8 cellular contexts compared by ENCODE assay signal in genomic region chr9:128203024-128203841, GRCh38. TPM values are rescaled to one million over a fixed set of nuclear protein-coding genes. Genes with fewer than 3 reads are reported as not detected.
A peak's percentile ranks its signal among the peaks of the same experiment; 100 is the strongest.
DNase-seq lines count a peak whose midpoint lies in the region; ATAC-seq and TF ChIP-seq lines count a peak whose summit lies in the region.

TSS of gene DNM1 (plus strand) at chr9:128203379. CDS start at chr9:128203471, 92 bp downstream.

- H3K4me1 ChIP-seq in PC-3 (ENCODE audit: insufficient read depth, low read length) = peaks cover 5% of the 10 kb centered on the region; the same call in 1 of the 2 replicates
- no peaks in the 10 kb centered on the region for H3K4me1 ChIP-seq in fibroblast of lung (ENCODE audit: control insufficient read depth, extremely low read depth, insufficient read depth, low read length)

- CTCF ChIA-PET in PC-3 (lab: Charles Lee) = no interaction called here

- BruUV-seq in PC-3 (replicated peaks; lab: Mats Ljungman, UMichigan) = no TSS peak

- H3K4me2 ChIP-seq in PC-3 (ENCODE audit: low read length) = peak within 1 kb of the TSS; percentile 96
- peak within 1 kb of the TSS; percentile 87 for H3K4me2 ChIP-seq in fibroblast of lung (ENCODE audit: extremely low read depth, insufficient read depth, low read length)

- no peaks in the 10 kb centered on the region for H3K9me2 ChIP-seq in PC-3 (replicated peaks; ENCODE audit: low read length)

- H3K9me3 ChIP-seq in PC-3 (ENCODE audit: low read length) = no peaks in the 10 kb centered on the region
- no peaks in the 10 kb centered on the region for H3K9me3 ChIP-seq in fibroblast of lung (ENCODE audit: control insufficient read depth, insufficient read depth, low read depth, low read length)

- H2AFZ ChIP-seq in PC-3 (ENCODE audit: low read length) = peak within 1 kb of the TSS; percentile 84
- peak within 1 kb of the TSS; percentile 80 for H2AFZ ChIP-seq in fibroblast of lung (ENCODE audit: low read length)

- peak within 1 kb of the TSS; percentile 64 to 93 (median 86) for H3K4me3 Mint-ChIP-seq in naive B cell
- peak within 1 kb of the TSS; percentile 71 for H3K4me3 Mint-ChIP-seq in stimulated activated memory B cell treated with anti-CD40 and anti-IgM and Interleukin-4, amounts not matched to agents 10 μg/mL and 1 μg/mL and 100 μg/mL, for 72 hours

- H4K20me1 ChIP-seq in PC-3 (ENCODE audit: low read length) = no peaks in the 10 kb centered on the region
- no peaks in the 10 kb centered on the region for H4K20me1 ChIP-seq in fibroblast of lung (ENCODE audit: control insufficient read depth, extremely low read depth, insufficient read depth, low read length)

- no peaks in the 10 kb centered on the region for H3K36me3 ChIP-seq in PC-3 (ENCODE audit: low read depth, low read length)
- no peaks in the 10 kb centered on the region for H3K36me3 ChIP-seq in fibroblast of lung (ENCODE audit: control insufficient read depth, insufficient read depth, low read length)

- H3F3A ChIP-seq in PC-3 (ENCODE audit: low read length, unreplicated experiment) = no peaks in the 10 kb centered on the region

- intact Hi-C loops in PC-3 (cut with micrococcal nuclease) = loop anchor here (5.0 to 10.0 kb wide), 2 partner anchors 52 to 74 kb away; partner anchors contain the start of genes GOLGA2 and SWI5

- H3K9me3 Mint-ChIP-seq in naive B cell = no peaks in the 10 kb centered on the region
- no peaks in the 10 kb centered on the region for H3K9me3 Mint-ChIP-seq in stimulated activated memory B cell treated with anti-CD40 and anti-IgM and Interleukin-4, amounts not matched to agents 10 μg/mL and 1 μg/mL and 100 μg/mL, for 72 hours

- DNase-seq in AG10803 (ENCODE audit: low read depth) = peak; percentile 53
- DNase-seq in PC-3 = peak; percentile 72
- peak; percentile 68 for DNase-seq in activated T-helper 1 cell treated with Interleukin-2 at 50 U/mL for 16 hours (ENCODE audit: low read depth)
- DNase-seq in fibroblast of lung (ENCODE audit: low read depth in 2 of 2) = peak; percentile 45 to 55
- DNase-seq in naive B cell = peak; percentile 76

- H3K27ac ChIP-seq in PC-3 (ENCODE audit: low read length) (no peak within 1 kb of the TSS), fibroblast of lung (ENCODE audit: insufficient read depth, low read length) (no peak within 1 kb of the TSS)

- H3K4me3 ChIP-seq in AG10803 (ENCODE audit: low read length) (peak within 1 kb of the TSS; percentile 80), PC-3 (ENCODE audit: low read length) (peak within 1 kb of the TSS; percentile 81), fibroblast of lung (replicated peaks in 1 of 4; ENCODE audit: control extremely low read depth in 1 of 4, insufficient read depth in 1 of 4, low read depth in 3 of 4, low read length in 4 of 4) (peak within 1 kb of the TSS; percentile 64 to 73 (median 68))

- H3K36me3 Mint-ChIP-seq in naive B cell = no peaks in the 10 kb centered on the region
- no peaks in the 10 kb centered on the region for H3K36me3 Mint-ChIP-seq in stimulated activated memory B cell treated with anti-CD40 and anti-IgM and Interleukin-4, amounts not matched to agents 10 μg/mL and 1 μg/mL and 100 μg/mL, for 72 hours

- H3K9ac ChIP-seq in PC-3 (ENCODE audit: low read length) = peak within 1 kb of the TSS; percentile 64
- H3K9ac ChIP-seq in fibroblast of lung (ENCODE audit: insufficient read depth, low read length) = peak within 1 kb of the TSS; percentile 53

- peaks cover 5 to 31% (median 24%) of the 10 kb centered on the region in 3 donors for H3K27me3 Mint-ChIP-seq in naive B cell
- peaks cover 42% of the 10 kb centered on the region for H3K27me3 Mint-ChIP-seq in stimulated activated memory B cell treated with anti-CD40 and anti-IgM and Interleukin-4, amounts not matched to agents 10 μg/mL and 1 μg/mL and 100 μg/mL, for 72 hours

- H3K27me3 ChIP-seq in PC-3 (ENCODE audit: low read length) (no peaks in the 10 kb centered on the region), fibroblast of lung (ENCODE audit: control insufficient read depth, insufficient read depth, low read length) (no peaks in the 10 kb centered on the region)

- H3K27ac Mint-ChIP-seq in naive B cell = peak within 1 kb of the TSS in 4 of 6 donors; percentile 69 to 90 (median 77)
- H3K27ac Mint-ChIP-seq in stimulated activated memory B cell treated with anti-CD40 and anti-IgM and Interleukin-4, amounts not matched to agents 10 μg/mL and 1 μg/mL and 100 μg/mL, for 72 hours = no peak within 1 kb of the TSS

- peaks cover 12% of the 10 kb centered on the region; the same call in 1 of the 2 replicates for H3K79me2 ChIP-seq in PC-3 (ENCODE audit: low read length)
- no peaks in the 10 kb centered on the region for H3K79me2 ChIP-seq in fibroblast of lung (ENCODE audit: control insufficient read depth, insufficient read depth, low read length)

- POLR2A ChIA-PET in PC-3 (lab: Charles Lee; ENCODE audit: unreplicated experiment) = interaction anchor here (0.6 kb wide), 1 partner anchor 46 kb away, joined by 11 read pairs; no protein-coding TSS in a partner anchor

- H3K4me1 Mint-ChIP-seq in naive B cell = peaks cover 7 to 11% (median 8%) of the 10 kb centered on the region in 3 donors
- H3K4me1 Mint-ChIP-seq in stimulated activated memory B cell treated with anti-CD40 and anti-IgM and Interleukin-4, amounts not matched to agents 10 μg/mL and 1 μg/mL and 100 μg/mL, for 72 hours = peaks cover 16% of the 10 kb centered on the region

- TF ChIP-seq CTCF in AG10803 (conservative IDR thresholded peaks at IDR 0.05; ENCODE audit: low read length) = no peak; the same call in 1 of the 2 replicates
- peak; percentile 53 for TF ChIP-seq CTCF in PC-3 (conservative IDR thresholded peaks at IDR 0.05; ENCODE audit: low read depth, low read length)
- TF ChIP-seq CTCF in fibroblast of lung (conservative IDR thresholded peaks at IDR 0.05 in 1 of 2, IDR thresholded peaks at IDR 0.05 in 1 of 2; ENCODE audit: low read depth in 1 of 2, low read length in 2 of 2) = peak; percentile 23 to 64

- ATAC-seq in GM19023 (IDR thresholded peaks at IDR 0.05; ENCODE audit: unreplicated experiment) (peak; percentile 81), HG03520 (IDR thresholded peaks at IDR 0.05; ENCODE audit: unreplicated experiment) (peak; percentile 73), PC-3 (peak; percentile 83), naive B cell (ENCODE audit: low read depth in 2 of 2) (peak; percentile 91 to 95)
- ATAC-seq in stimulated activated memory B cell treated with anti-CD40 and anti-IgM and Interleukin-4, amounts not matched to agents 10 μg/mL and 1 μg/mL and 100 μg/mL, for 72 hours = peak; percentile 92

RNA-seq across cellular contexts. Expression of gene DNM1, which starts in this region (rescaled TPM):
- total RNA-seq in PC-3 (2014; rRNA removed) (24.1 and 36.4 TPM in 2 replicates), fibroblast of lung (11.8 and 30.4 TPM in 2 replicates)
- polyA plus RNA-seq in fibroblast of lung (3.7 and 11.6 TPM in 2 replicates), naive B cell (ENCODE audit: low read depth in 6 of 6) (under 1 TPM in 4 of 6 donors, not detected in 2; 0.15 to 0.49 (median 0.20) TPM)
- 7.7 and 22.6 TPM in 2 replicates for polyA plus RNA-seq in fibroblast of lung (2012)
- 14.2 and 47.3 TPM in 2 replicates for polyA minus RNA-seq in fibroblast of lung (ENCODE audit: low replicate concordance)

Comparison
In these comparisons a context has a peak if more than half of its experiments do, and no peak if none do; other contexts are left out.
1. Peak in DNase-seq and ATAC-seq in naive B cell; RNA of the gene not detected or under 1 TPM.